In genomic region chr7:67618569-67619543, GRCh38 we compare ENCODE assay signal across 1 cellular context.
TF ChIP-seq lines count a peak whose summit lies in the region.

No MANE protein-coding gene starts in this region.

TF ChIP-seq in SK-N-SH, 30 proteins besides CTCF, POLR2A, EP300 and RAD21 (continued from another document):
- no peak for TF ChIP-seq ZBTB33 (IDR thresholded peaks at IDR 0.05; ENCODE audit: borderline replicate concordance, low read depth)
- no peak for TF ChIP-seq IRF3 (IDR thresholded peaks at IDR 0.05; ENCODE audit: low read depth, low read length)
- TF ChIP-seq FOXM1 (IDR thresholded peaks at IDR 0.05; ENCODE audit: low read depth) = no peak
- no peak for TF ChIP-seq TEAD4 (IDR thresholded peaks at IDR 0.05; ENCODE audit: borderline replicate concordance, insufficient read depth)
- no peak for TF ChIP-seq JUND (IDR thresholded peaks at IDR 0.05)
- peak; percentile 49 for TF ChIP-seq TCF12 (IDR thresholded peaks at IDR 0.05)
- no peak for TF ChIP-seq POLR2AphosphoS5 (IDR thresholded peaks at IDR 0.05; ENCODE audit: low read depth, low read length)
- peak; percentile 86 for TF ChIP-seq FOXJ3 (CRISPR knock-in tag; IDR thresholded peaks at IDR 0.05)
- TF ChIP-seq NRF1 (IDR thresholded peaks at IDR 0.05; ENCODE audit: low read depth, low read length) = no peak
- peak; percentile 69 for TF ChIP-seq GATA2 (CRISPR knock-in tag; IDR thresholded peaks at IDR 0.05)
- peak; percentile 32; the same call in 1 of the 2 replicates for TF ChIP-seq SMC3 (IDR thresholded peaks at IDR 0.05; ENCODE audit: low read depth, low read length)
- no peak for TF ChIP-seq RXRA (IDR thresholded peaks at IDR 0.05; ENCODE audit: borderline replicate concordance, low read depth)
- no peak for TF ChIP-seq REST (IDR thresholded peaks at IDR 0.05; ENCODE audit: low read depth, low read length)
- peak; percentile 76 for TF ChIP-seq CHD2 (IDR thresholded peaks at IDR 0.05; ENCODE audit: low read length, partially characterized antibody)
- peak; percentile 84 for TF ChIP-seq RCOR1 (IDR thresholded peaks at IDR 0.05; ENCODE audit: low read length)
- no peak for TF ChIP-seq PBX3 (IDR thresholded peaks at IDR 0.05)
TF ChIP-seq in SK-N-SH: peak in this region for 7.
